ENCODE assay signal across 11 cellular contexts in genomic region chr1:2255047-2255419, GRCh38. TPM values are rescaled to one million over a fixed set of nuclear protein-coding genes. Genes with fewer than 3 reads are reported as not detected.
A peak's percentile ranks its signal among the peaks of the same experiment; 100 is the strongest.
DNase-seq lines count a peak whose midpoint lies in the region; ATAC-seq and TF ChIP-seq lines count a peak whose summit lies in the region.
"Had no signal": no experiment of that assay in that cellular context is flagged by ENCODE, and none has a peak within 500 bp of the region (broad histone marks: within the 10 kb centered on the region; RNA-seq: fewer than 3 reads in every experiment).

No MANE protein-coding gene starts in this region.

- H3K4me3 ChIP-seq in breast epithelium: no peak overlapping the region
- no peak overlapping the region for H3K4me3 ChIP-seq in muscle layer of duodenum (ENCODE audit: low read depth in 1 of 2, low read length in 2 of 2)
- no peak overlapping the region for H3K4me3 ChIP-seq in upper lobe of right lung
- no peak overlapping the region for H3K4me3 ChIP-seq in prostate gland

- no TSS peak for BruUV-seq in MCF 10A (replicated peaks; lab: Mats Ljungman, UMichigan)

- no peak overlapping the region for H3K4me3 Mint-ChIP-seq in MCF 10A (ENCODE audit: unreplicated experiment)
- H3K4me3 Mint-ChIP-seq: activated CD8-positive, alpha-beta T cell treated with anti-CD3 and anti-CD28 coated beads for 36 hours had no signal

- DNase-seq in breast epithelium (ENCODE audit: low spot score in 2 of 2): no peak
- DNase-seq in MCF 10A (ENCODE audit: unreplicated experiment): no peak
- DNase-seq in upper lobe of right lung: no peak
- DNase-seq in NCI-H1694 (lab: John Stamatoyannopoulos, UW): no peak
- DNase-seq in prostate gland (ENCODE audit: low spot score): no peak
- DNase-seq: NCI-H524 treated with DMSO at 0.1 percent for 48 hours had no signal

- H3K27me3 ChIP-seq in breast epithelium (no peaks in the 10 kb centered on the region), muscle layer of duodenum (ENCODE audit: low read depth, low read length) (no peaks in the 10 kb centered on the region), upper lobe of right lung (no peaks in the 10 kb centered on the region), prostate gland (replicated peaks; ENCODE audit: insufficient read depth) (no peaks in the 10 kb centered on the region)

- no peaks in the 10 kb centered on the region for H3K9me3 Mint-ChIP-seq in MCF 10A (ENCODE audit: unreplicated experiment)
- H3K9me3 Mint-ChIP-seq: activated CD8-positive, alpha-beta T cell treated with anti-CD3 and anti-CD28 coated beads for 36 hours had no signal

- POLR2A ChIA-PET in MCF 10A (lab: Yijun Ruan, JAX): no interaction called here

- CTCF ChIA-PET in MCF 10A (lab: Yijun Ruan, JAX): no interaction called here

- H3K27me3 Mint-ChIP-seq in MCF 10A (ENCODE audit: insufficient read depth, unreplicated experiment): no peaks in the 10 kb centered on the region
- H3K27me3 Mint-ChIP-seq: activated CD8-positive, alpha-beta T cell treated with anti-CD3 and anti-CD28 coated beads for 36 hours had no signal

- TF ChIP-seq POLR2A in breast epithelium (IDR thresholded peaks at IDR 0.05) (no peak), prostate gland (IDR thresholded peaks at IDR 0.05) (no peak)

- no peaks in the 10 kb centered on the region for H3K9me3 ChIP-seq in breast epithelium
- peaks cover 0 to 5% of the 10 kb centered on the region in 2 donors for H3K9me3 ChIP-seq in muscle layer of duodenum (ENCODE audit: control insufficient read depth in 1 of 2, low read length in 2 of 2)
- no peaks in the 10 kb centered on the region for H3K9me3 ChIP-seq in upper lobe of right lung
- no peaks in the 10 kb centered on the region for H3K9me3 ChIP-seq in prostate gland

- intact Hi-C loops in breast epithelium (cut with DNase I; ENCODE audit: low total_unique reads) (no loop called here), MCF 10A (cut with micrococcal nuclease) (no loop called here), upper lobe of right lung (cut with DNase I) (no loop called here), prostate gland (cut with DNase I) (no loop called here)

- H3K27ac ChIP-seq in breast epithelium (peak overlapping the region; percentile 80), cingulate gyrus (ENCODE audit: low read depth, low read length) (peak overlapping the region; percentile 43), muscle layer of duodenum (ENCODE audit: low read length) (peak overlapping the region; percentile 29), upper lobe of right lung (peak overlapping the region; percentile 82), prostate gland (peak overlapping the region in 1 of 2 donors; percentile 2)

- peaks cover 20 to 39% of the 10 kb centered on the region in 2 donors for H3K4me1 ChIP-seq in breast epithelium
- H3K4me1 ChIP-seq in muscle layer of duodenum (ENCODE audit: control insufficient read depth in 1 of 2, insufficient read depth in 2 of 2, low read length in 2 of 2): peaks cover 13 to 74% of the 10 kb centered on the region in 2 donors
- H3K4me1 ChIP-seq in upper lobe of right lung: peaks cover 84% of the 10 kb centered on the region
- peaks cover 46% of the 10 kb centered on the region for H3K4me1 ChIP-seq in prostate gland (replicated peaks)

- TF ChIP-seq CTCF in breast epithelium (IDR thresholded peaks at IDR 0.05): no peak
- no peak for TF ChIP-seq CTCF in MCF 10A (IDR thresholded peaks at IDR 0.05; ENCODE audit: unreplicated experiment)
- TF ChIP-seq CTCF in upper lobe of right lung (IDR thresholded peaks at IDR 0.05): no peak
- no peak for TF ChIP-seq CTCF in prostate gland (IDR thresholded peaks at IDR 0.05)

- H3K4me1 Mint-ChIP-seq in MCF 10A (ENCODE audit: insufficient read depth, unreplicated experiment): peaks cover 14% of the 10 kb centered on the region

- peaks cover 16% of the 10 kb centered on the region for H3K36me3 Mint-ChIP-seq in MCF 10A (ENCODE audit: insufficient read depth, unreplicated experiment)

- H3K27ac Mint-ChIP-seq in MCF 10A (ENCODE audit: low read depth, unreplicated experiment): no peak overlapping the region
- H3K27ac Mint-ChIP-seq: activated CD8-positive, alpha-beta T cell treated with anti-CD3 and anti-CD28 coated beads for 36 hours; naive thymus-derived CD8-positive, alpha-beta T cell had no signal

- ATAC-seq in upper lobe of right lung (no peak), GM21390 (IDR thresholded peaks at IDR 0.05; ENCODE audit: unreplicated experiment) (no peak)

- H3K36me3 ChIP-seq in breast epithelium (no peaks in the 10 kb centered on the region), muscle layer of duodenum (ENCODE audit: control insufficient read depth in 1 of 2, insufficient read depth in 2 of 2, low read length in 2 of 2) (peaks cover 0 to 4% of the 10 kb centered on the region in 2 donors), upper lobe of right lung (no peaks in the 10 kb centered on the region), prostate gland (no peaks in the 10 kb centered on the region)

- 95% methylated on average over 6 of the region's 6 CpGs for WGBS in prostate gland

RNA-seq across cellular contexts. Expression of gene SKI, which starts 26.9 kb away (rescaled TPM):
- 10 to 100 TPM; 22.1 to 33.8 (median 26.7) TPM for total RNA-seq in breast epithelium
- total RNA-seq in MCF 10A (2022): 42.7 and 53.7 TPM in 2 replicates
- 89.6 TPM for total RNA-seq in upper lobe of right lung
- 100 to 1,000 TPM in 1 of 2 donors, 10 to 100 TPM in 1; 46.2 to 114 TPM for total RNA-seq in prostate gland
